Comparison of ENCODE assay signal across 9 cellular contexts in the genomic region with DNA sequence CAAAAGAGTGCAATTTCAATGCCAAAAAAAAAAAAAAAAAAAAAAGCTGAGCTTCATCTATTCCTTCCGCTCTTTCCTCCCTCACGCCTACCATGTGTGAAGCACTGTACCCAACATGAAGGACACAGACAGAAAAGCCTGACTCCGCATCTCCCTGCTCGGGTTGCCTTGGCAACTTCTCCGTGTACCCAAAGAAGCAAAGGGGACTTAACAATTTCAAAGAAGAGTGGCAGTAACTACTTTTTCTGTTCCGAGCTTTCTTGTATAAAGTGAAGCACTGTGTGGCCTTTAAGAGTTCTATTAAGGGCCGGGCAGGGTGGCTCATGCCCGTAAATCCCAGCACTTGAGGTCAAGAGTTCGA.
DNase-seq lines count a peak whose midpoint lies in the region; ATAC-seq and TF ChIP-seq lines count a peak whose summit lies in the region.
"Had no signal": no experiment of that assay in that cellular context is flagged by ENCODE, and none has a peak within 500 bp of the region (broad histone marks: within the 10 kb centered on the region; RNA-seq: fewer than 3 reads in every experiment).

No MANE protein-coding gene starts in this region.

- DNase-seq in NCI-H82 (lab: John Stamatoyannopoulos, UW), result peak; percentile 5
- DNase-seq in NCI-H82 treated with DMSO at 0.1 percent for 48 hours (lab: John Stamatoyannopoulos, UW; ENCODE audit: unreplicated experiment), result no peak
- DNase-seq in HCT116 (ENCODE audit: low read depth, low spot score), result no peak
- peak in 6 of 10 donors; percentile 26 to 71 (median 60) for DNase-seq in dorsolateral prefrontal cortex
- DNase-seq in A673 (ENCODE audit: low spot score), result no peak
- DNase-seq in NAMALWA (ENCODE audit: low spot score), result no peak
- DNase-seq: GOT3 had no signal

- ATAC-seq in HCT116, result no peak
- ATAC-seq in stimulated activated memory B cell treated with anti-CD40 and anti-IgM and Interleukin-4, amounts not matched to agents 10 μg/mL and 1 μg/mL and 100 μg/mL, for 72 hours, result peak; percentile 5
- ATAC-seq in GM18907 (IDR thresholded peaks at IDR 0.05; ENCODE audit: unreplicated experiment), result no peak

- no peaks in the 10 kb centered on the region for H3K9me2 ChIP-seq in HCT116 (ENCODE audit: insufficient read depth)

- H3K9me3 ChIP-seq in HCT116 (ENCODE audit: control insufficient read depth in 1 of 2, insufficient read depth in 1 of 2, low read depth in 1 of 2, low read length in 2 of 2), result no peaks in the 10 kb centered on the region
- no peaks in the 10 kb centered on the region for H3K9me3 ChIP-seq in A673 (ENCODE audit: low read depth, low read length, poor library complexity, severe bottlenecking)

- no peak overlapping the region for H3K4me3 Mint-ChIP-seq in stimulated activated memory B cell treated with anti-CD40 and anti-IgM and Interleukin-4, amounts not matched to agents 10 μg/mL and 1 μg/mL and 100 μg/mL, for 72 hours

- no peaks in the 10 kb centered on the region for H3K36me3 Mint-ChIP-seq in stimulated activated memory B cell treated with anti-CD40 and anti-IgM and Interleukin-4, amounts not matched to agents 10 μg/mL and 1 μg/mL and 100 μg/mL, for 72 hours

- no peak overlapping the region for H3K27ac ChIP-seq in HCT116 (ENCODE audit: low read depth, low read length)
- peak overlapping the region in 42 of 59 donors; percentile 0 to 85 (median 71) for H3K27ac ChIP-seq in dorsolateral prefrontal cortex
- H3K27ac ChIP-seq in A673 (ENCODE audit: low read depth, low read length, poor library complexity, severe bottlenecking), result no peak overlapping the region

- H4K20me1 ChIP-seq in HCT116 (ENCODE audit: insufficient read depth), result no peaks in the 10 kb centered on the region

- peaks cover 30% of the 10 kb centered on the region for H3K4me1 Mint-ChIP-seq in stimulated activated memory B cell treated with anti-CD40 and anti-IgM and Interleukin-4, amounts not matched to agents 10 μg/mL and 1 μg/mL and 100 μg/mL, for 72 hours

- TF ChIP-seq POLR2A in HCT116 (IDR thresholded peaks at IDR 0.05; ENCODE audit: borderline replicate concordance, extremely low read depth, insufficient read depth, insufficient read length), result no peak

- intact Hi-C loops in HCT116 (cut with micrococcal nuclease), result loop anchor here (1.0 to 5.0 kb wide), 4 partner anchors 215 to 450 kb away; a partner anchor contains a TSS
- intact Hi-C loops in dorsolateral prefrontal cortex (cut with DNase I), result loop anchor here (1.0 to 10.0 kb wide), 9 partner anchors 200 to 458 kb away; a partner anchor contains a TSS
- intact Hi-C loops in A673 (cut with micrococcal nuclease; ENCODE audit: unreplicated experiment), result loop anchor here (2.0 to 10.0 kb wide), 3 partner anchors 316 to 958 kb away; no protein-coding TSS in a partner anchor

- H3K36me3 ChIP-seq in HCT116 (ENCODE audit: control insufficient read depth in 1 of 2, insufficient read depth in 2 of 2, low read length in 2 of 2), result no peaks in the 10 kb centered on the region
- H3K36me3 ChIP-seq in A673 (ENCODE audit: insufficient read depth, low read length, poor library complexity, severe bottlenecking), result no peaks in the 10 kb centered on the region

- CTCF ChIA-PET in HCT116 (lab: Charles Lee) (interaction anchor here (0.6 to 3.5 kb wide), 37 partner anchors 8 to 779 kb away, joined by 3 to 118 read pairs (median 5); a partner anchor contains a TSS), A673 (lab: Charles Lee) (interaction anchor here (0.6 to 2.9 kb wide), 18 partner anchors 9 to 441 kb away, joined by 3 to 74 read pairs (median 4); a partner anchor contains a TSS)

- H3K9me3 Mint-ChIP-seq in stimulated activated memory B cell treated with anti-CD40 and anti-IgM and Interleukin-4, amounts not matched to agents 10 μg/mL and 1 μg/mL and 100 μg/mL, for 72 hours, result no peaks in the 10 kb centered on the region

- H3K79me2 ChIP-seq in HCT116 (ENCODE audit: insufficient read depth, low read length), result no peaks in the 10 kb centered on the region

- H3K27me3 ChIP-seq in HCT116 (ENCODE audit: insufficient read depth, low read length) (no peaks in the 10 kb centered on the region), dorsolateral prefrontal cortex (no peaks in the 10 kb centered on the region), A673 (replicated peaks; ENCODE audit: insufficient read depth, low read depth, low read length, poor library complexity) (peaks cover 20% of the 10 kb centered on the region)

- H3K4me3 ChIP-seq in HCT116 (replicated peaks in 1 of 2; ENCODE audit: low read depth in 1 of 2, low read length in 2 of 2) (no peak overlapping the region), dorsolateral prefrontal cortex (peak overlapping the region in 13 of 59 donors; percentile 14 to 65 (median 50)), A673 (ENCODE audit: low read depth, low read length, poor library complexity, severe bottlenecking) (no peak overlapping the region)

- H3K27ac Mint-ChIP-seq in stimulated activated memory B cell treated with anti-CD40 and anti-IgM and Interleukin-4, amounts not matched to agents 10 μg/mL and 1 μg/mL and 100 μg/mL, for 72 hours, result no peak overlapping the region

- RAD21 ChIA-PET in HCT116 (lab: Charles Lee; ENCODE audit: low non-redundant PET in 1 of 2, low total read pairs in 2 of 2, uncharacterized antibody in 2 of 2, unreplicated experiment in 2 of 2), result interaction anchor here (0.6 to 2.3 kb wide), 11 partner anchors 158 to 453 kb away, joined by 3 to 25 read pairs (median 4); a partner anchor contains a TSS

- no peak for TF ChIP-seq RAD21 in HCT116 (IDR thresholded peaks at IDR 0.05; ENCODE audit: low read depth)

- no peak overlapping the region for H3K9ac ChIP-seq in HCT116 (ENCODE audit: low read length)

- TF ChIP-seq CTCF in HCT116 (IDR thresholded peaks at IDR 0.05 in 2 of 3, conservative IDR thresholded peaks at IDR 0.05 in 1 of 3; ENCODE audit: borderline replicate concordance in 1 of 3, insufficient read depth in 1 of 3, low read depth in 2 of 3, low read length in 2 of 3) (no peak), dorsolateral prefrontal cortex (IDR thresholded peaks at IDR 0.05 in 54 of 56, conservative IDR thresholded peaks at IDR 0.05 in 2 of 56; ENCODE audit: low read depth in 1 of 56, partially characterized antibody in 56 of 56) (no peak), A673 (conservative IDR thresholded peaks at IDR 0.05; ENCODE audit: low read depth, low read length) (no peak)

- peaks cover 0 to 11% of the 10 kb centered on the region in 2 experiments; a peak in 2 of 4 replicates for H3K4me1 ChIP-seq in HCT116 (ENCODE audit: control insufficient read depth in 1 of 2, insufficient read depth in 2 of 2, low read length in 2 of 2)
- H3K4me1 ChIP-seq in A673 (ENCODE audit: insufficient read depth, low read length, poor library complexity, severe bottlenecking), result peaks cover 5% of the 10 kb centered on the region

- BruUV-seq in HCT116 (replicated peaks; lab: Mats Ljungman, UMichigan) (no TSS peak), A673 (replicated peaks; lab: Mats Ljungman, UMichigan) (no TSS peak)

- POLR2A ChIA-PET in HCT116 (lab: Charles Lee), result interaction anchor here (2.2 kb wide), 1 partner anchor 200 kb away, joined by 33 read pairs; a partner anchor contains a TSS
- POLR2A ChIA-PET in A673 (lab: Charles Lee; ENCODE audit: low non-redundant PET), result no interaction called here

- no peak overlapping the region for H2AFZ ChIP-seq in HCT116 (ENCODE audit: low read depth, low read length, poor library complexity, severe bottlenecking)

- peak overlapping the region; percentile 84 for H3K4me2 ChIP-seq in HCT116 (ENCODE audit: low read length)

- peaks cover 37% of the 10 kb centered on the region for H3K27me3 Mint-ChIP-seq in stimulated activated memory B cell treated with anti-CD40 and anti-IgM and Interleukin-4, amounts not matched to agents 10 μg/mL and 1 μg/mL and 100 μg/mL, for 72 hours

TF ChIP-seq in HCT116, 20 proteins besides CTCF, POLR2A, EP300 and RAD21 (continues in another document):
- no peak for TF ChIP-seq EGR1 (IDR thresholded peaks at IDR 0.05; ENCODE audit: low read depth)
- TF ChIP-seq CEBPB (IDR thresholded peaks at IDR 0.05; ENCODE audit: low read depth), result no peak
- TF ChIP-seq, protein P1, sequence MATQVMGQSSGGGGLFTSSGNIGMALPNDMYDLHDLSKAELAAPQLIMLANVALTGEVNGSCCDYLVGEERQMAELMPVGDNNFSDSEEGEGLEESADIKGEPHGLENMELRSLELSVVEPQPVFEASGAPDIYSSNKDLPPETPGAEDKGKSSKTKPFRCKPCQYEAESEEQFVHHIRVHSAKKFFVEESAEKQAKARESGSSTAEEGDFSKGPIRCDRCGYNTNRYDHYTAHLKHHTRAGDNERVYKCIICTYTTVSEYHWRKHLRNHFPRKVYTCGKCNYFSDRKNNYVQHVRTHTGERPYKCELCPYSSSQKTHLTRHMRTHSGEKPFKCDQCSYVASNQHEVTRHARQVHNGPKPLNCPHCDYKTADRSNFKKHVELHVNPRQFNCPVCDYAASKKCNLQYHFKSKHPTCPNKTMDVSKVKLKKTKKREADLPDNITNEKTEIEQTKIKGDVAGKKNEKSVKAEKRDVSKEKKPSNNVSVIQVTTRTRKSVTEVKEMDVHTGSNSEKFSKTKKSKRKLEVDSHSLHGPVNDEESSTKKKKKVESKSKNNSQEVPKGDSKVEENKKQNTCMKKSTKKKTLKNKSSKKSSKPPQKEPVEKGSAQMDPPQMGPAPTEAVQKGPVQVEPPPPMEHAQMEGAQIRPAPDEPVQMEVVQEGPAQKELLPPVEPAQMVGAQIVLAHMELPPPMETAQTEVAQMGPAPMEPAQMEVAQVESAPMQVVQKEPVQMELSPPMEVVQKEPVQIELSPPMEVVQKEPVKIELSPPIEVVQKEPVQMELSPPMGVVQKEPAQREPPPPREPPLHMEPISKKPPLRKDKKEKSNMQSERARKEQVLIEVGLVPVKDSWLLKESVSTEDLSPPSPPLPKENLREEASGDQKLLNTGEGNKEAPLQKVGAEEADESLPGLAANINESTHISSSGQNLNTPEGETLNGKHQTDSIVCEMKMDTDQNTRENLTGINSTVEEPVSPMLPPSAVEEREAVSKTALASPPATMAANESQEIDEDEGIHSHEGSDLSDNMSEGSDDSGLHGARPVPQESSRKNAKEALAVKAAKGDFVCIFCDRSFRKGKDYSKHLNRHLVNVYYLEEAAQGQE (IDR thresholded peaks at IDR 0.05; ENCODE audit: low read depth), result no peak
- TF ChIP-seq POLR2AphosphoS5 (IDR thresholded peaks at IDR 0.05; ENCODE audit: low read depth, low read length), result no peak
- TF ChIP-seq JUND (IDR thresholded peaks at IDR 0.05), result no peak
- TF ChIP-seq, protein P2, sequence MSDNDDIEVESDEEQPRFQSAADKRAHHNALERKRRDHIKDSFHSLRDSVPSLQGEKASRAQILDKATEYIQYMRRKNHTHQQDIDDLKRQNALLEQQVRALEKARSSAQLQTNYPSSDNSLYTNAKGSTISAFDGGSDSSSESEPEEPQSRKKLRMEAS (IDR thresholded peaks at IDR 0.05), result no peak
- no peak for TF ChIP-seq TCF7L2 (IDR thresholded peaks at IDR 0.05; ENCODE audit: borderline replicate concordance, extremely low read depth, insufficient read depth, insufficient read length)
- TF ChIP-seq ZFX (IDR thresholded peaks at IDR 0.05), result no peak
- TF ChIP-seq YY1 (IDR thresholded peaks at IDR 0.05; ENCODE audit: extremely low read depth, insufficient replicate concordance, low read depth, low read length), result no peak
- no peak for TF ChIP-seq ELF1 (IDR thresholded peaks at IDR 0.05; ENCODE audit: borderline replicate concordance, low read depth)
- no peak for TF ChIP-seq SRF (IDR thresholded peaks at IDR 0.05; ENCODE audit: low read depth)

Comparison
In these comparisons a context has a peak if more than half of its experiments do, and no peak if none do; other contexts are left out.
1. DNase-seq: peak in NCI-H82 (single experiment) and dorsolateral prefrontal cortex (6 of 10); none in NCI-H82 treated with DMSO at 0.1 percent for 48 hours (single experiment), HCT116 (single experiment), A673 (single experiment) and NAMALWA (single experiment).
2. H3K27ac ChIP-seq: peak in dorsolateral prefrontal cortex (42 of 59); none in HCT116 (single experiment) and A673 (single experiment).